ENCODE assay signal across 8 cellular contexts in genomic region chr12:30806989-30807694, GRCh38. TPM values are rescaled to one million over a fixed set of nuclear protein-coding genes. Genes with fewer than 3 reads are reported as not detected.
DNase-seq lines count a peak whose midpoint lies in the region; ATAC-seq and TF ChIP-seq lines count a peak whose summit lies in the region.

No MANE protein-coding gene starts in this region.

- CTCF ChIA-PET in WTC11 (lab: Charles Lee): interaction anchor here (0.6 to 2.3 kb wide), 8 partner anchors 11 to 558 kb away, joined by 3 to 20 read pairs (median 4); partner anchors contain the start of gene CAPRIN2

- H3K36me3 Mint-ChIP-seq in WTC11 (peaks cover 28% of the 10 kb centered on the region), osteocyte (ENCODE audit: unreplicated experiment) (peaks cover 6% of the 10 kb centered on the region)

- POLR2A ChIA-PET in WTC11 (lab: Charles Lee): no interaction called here

- TF ChIP-seq CTCF in WTC11 (IDR thresholded peaks at IDR 0.05): peak; percentile 47; the same call in 1 of the 2 replicates
- TF ChIP-seq CTCF in osteocyte (IDR thresholded peaks at IDR 0.05): peak; percentile 85

- H3K4me3 Mint-ChIP-seq in WTC11 (0 out of 2 replicates have a peak overlapping the region, but pooled peaks have one; percentile 10), osteocyte (ENCODE audit: unreplicated experiment) (no peak overlapping the region)

- H3K27ac Mint-ChIP-seq in WTC11: no peak overlapping the region
- no peak overlapping the region for H3K27ac Mint-ChIP-seq in osteocyte (ENCODE audit: unreplicated experiment)

- peak; percentile 76 for ATAC-seq in HG02885 (IDR thresholded peaks at IDR 0.05; ENCODE audit: poor library complexity, unreplicated experiment)
- ATAC-seq in WTC11: peak; percentile 90
- no peak for ATAC-seq in HG02623 (IDR thresholded peaks at IDR 0.05; ENCODE audit: unreplicated experiment)

- peaks cover 27% of the 10 kb centered on the region for H3K4me1 Mint-ChIP-seq in WTC11
- no peaks in the 10 kb centered on the region for H3K4me1 Mint-ChIP-seq in osteocyte (ENCODE audit: unreplicated experiment)

- H3K27me3 Mint-ChIP-seq in WTC11 (ENCODE audit: low read depth) (peaks cover 34% of the 10 kb centered on the region), osteocyte (ENCODE audit: unreplicated experiment) (peaks cover 2% of the 10 kb centered on the region)

- H3K9me3 Mint-ChIP-seq in WTC11: peaks cover 21% of the 10 kb centered on the region
- H3K9me3 Mint-ChIP-seq in osteocyte (ENCODE audit: unreplicated experiment): peaks cover 12% of the 10 kb centered on the region

- peak; percentile 28 for DNase-seq in stimulated activated CD4-positive, alpha-beta T cell treated with anti-CD3 and anti-CD28 coated beads, Interleukin-4, amount 100 ng/mL, for 24 hours
- DNase-seq in stimulated activated CD4-positive, alpha-beta T cell treated with anti-CD3 and anti-CD28 coated beads, Interleukin-12 subunit alpha, Interleukin-12 subunit beta, amount 100 ng/mL, for 4 hours: no peak
- DNase-seq in NCI-H2196 treated with DMSO at 0.1 percent for 48 hours (lab: John Stamatoyannopoulos, UW; ENCODE audit: unreplicated experiment): peak; percentile 61
- peak; percentile 37 for DNase-seq in WTC11 (ENCODE audit: low spot score)
- DNase-seq in foreskin melanocyte: peak; percentile 52
- no peak for DNase-seq in osteocyte (ENCODE audit: extremely low spot score, unreplicated experiment)

TF ChIP-seq in WTC11, 78 proteins besides CTCF, POLR2A, EP300 and RAD21:
- TF ChIP-seq MLX (CRISPR knock-in tag; IDR thresholded peaks at IDR 0.05): no peak
- TF ChIP-seq ERG (CRISPR knock-in tag; IDR thresholded peaks at IDR 0.05): no peak
- no peak for TF ChIP-seq IRF1 (CRISPR knock-in tag; IDR thresholded peaks at IDR 0.05)

RNA-seq across cellular contexts. Expression of gene CAPRIN2, which starts 52.4 kb away (rescaled TPM):
- total RNA-seq in WTC11 (2021) (55.9 to 62.7 TPM (median 59.7 TPM) in 3 replicates), osteocyte (31.2 and 35.8 TPM in 2 replicates)

Comparison
In these comparisons a context has a peak if more than half of its experiments do, and no peak if none do; other contexts are left out.
1. DNase-seq: peak in stimulated activated CD4-positive, alpha-beta T cell treated with anti-CD3 and anti-CD28 coated beads, Interleukin-4, amount 100 ng/mL, for 24 hours (single experiment), NCI-H2196 treated with DMSO at 0.1 percent for 48 hours (single experiment), WTC11 (single experiment) and foreskin melanocyte (single experiment); none in stimulated activated CD4-positive, alpha-beta T cell treated with anti-CD3 and anti-CD28 coated beads, Interleukin-12 subunit alpha, Interleukin-12 subunit beta, amount 100 ng/mL, for 4 hours (single experiment) and osteocyte (single experiment).